18 cellular contexts compared by ENCODE assay signal in genomic region chr12:1880876-1881275, GRCh38. TPM values are rescaled to one million over a fixed set of nuclear protein-coding genes. Genes with fewer than 3 reads are reported as not detected.
DNase-seq lines count a peak whose midpoint lies in the region; ATAC-seq and TF ChIP-seq lines count a peak whose summit lies in the region.
"Had no signal": no experiment of that assay in that cellular context is flagged by ENCODE, and none has a peak within 500 bp of the region (broad histone marks: within the 10 kb centered on the region; RNA-seq: fewer than 3 reads in every experiment).

No MANE protein-coding gene starts in this region.

- TF ChIP-seq CTCF in coronary artery (IDR thresholded peaks at IDR 0.05) (no peak), neural crest cell (conservative IDR thresholded peaks at IDR 0.05) (no peak), hepatocyte (IDR thresholded peaks at IDR 0.05; ENCODE audit: poor library complexity) (no peak)

- no peak for ATAC-seq in HG03460 (IDR thresholded peaks at IDR 0.05; ENCODE audit: unreplicated experiment)
- ATAC-seq: GM12878 had no signal

- H3K27me3 ChIP-seq in hepatocyte = no peaks in the 10 kb centered on the region
- H3K27me3 ChIP-seq: MG63 had no signal

- H3K9me3 ChIP-seq in hepatocyte (ENCODE audit: low read depth) = no peaks in the 10 kb centered on the region
- H3K9me3 ChIP-seq: MG63 had no signal

- DNase-seq in activated CD4-positive, alpha-beta T cell treated with anti-CD3 and anti-CD28 coated beads, Interleukin-2, amount 10 ng/mL, durations not matched to agents 24 days and 14 days = peak; percentile 48
- DNase-seq in activated CD4-positive, alpha-beta T cell treated with anti-CD3 and anti-CD28 coated beads for 4 hours = no peak
- peak; percentile 10 for DNase-seq in D341Med (ENCODE audit: low spot score)
- DNase-seq in coronary artery (ENCODE audit: low spot score) = peak; percentile 46
- no peak for DNase-seq in neural crest cell (ENCODE audit: low read depth, low spot score)
- DNase-seq in hepatocyte (ENCODE audit: low spot score) = no peak
- DNase-seq in putamen (ENCODE audit: low spot score) = no peak
- DNase-seq: C1 segment of cervical spinal cord, DND-41, GDM1, Karpas-422, MG63, NCI-H1092, NCI-H146, NCI-H2227 treated with DMSO at 0.1 percent for 48 hours had no signal

- no peak overlapping the region for H3K4me2 ChIP-seq in hepatocyte

- no peaks in the 10 kb centered on the region for H3K9me2 ChIP-seq in hepatocyte (replicated peaks; ENCODE audit: insufficient read depth)

- H3K27ac Mint-ChIP-seq in activated CD4-positive, alpha-beta T cell treated with anti-CD3 and anti-CD28 coated beads, Interleukin-2, amount 10 ng/mL, durations not matched to agents 24 days and 14 days = no peak overlapping the region
- peak overlapping the region; percentile 31 for H3K27ac Mint-ChIP-seq in neural crest cell (ENCODE audit: unreplicated experiment)

- no peaks in the 10 kb centered on the region for H3K4me1 Mint-ChIP-seq in activated CD4-positive, alpha-beta T cell treated with anti-CD3 and anti-CD28 coated beads, Interleukin-2, amount 10 ng/mL, durations not matched to agents 24 days and 14 days
- peaks cover 4% of the 10 kb centered on the region for H3K4me1 Mint-ChIP-seq in neural crest cell

- no peaks in the 10 kb centered on the region for H4K20me1 ChIP-seq in hepatocyte (ENCODE audit: insufficient read depth, poor library complexity, severe bottlenecking)

- peaks cover 4% of the 10 kb centered on the region for H3K4me1 ChIP-seq in hepatocyte (ENCODE audit: insufficient read depth)

- H3K4me3 Mint-ChIP-seq in activated CD4-positive, alpha-beta T cell treated with anti-CD3 and anti-CD28 coated beads, Interleukin-2, amount 10 ng/mL, durations not matched to agents 24 days and 14 days = no peak overlapping the region
- no peak overlapping the region for H3K4me3 Mint-ChIP-seq in neural crest cell

- H3K36me3 ChIP-seq in hepatocyte (replicated peaks; ENCODE audit: insufficient read depth, low read depth) = no peaks in the 10 kb centered on the region
- H3K36me3 ChIP-seq: MG63 had no signal

- no peak overlapping the region for H3K4me3 ChIP-seq in coronary artery
- H3K4me3 ChIP-seq in hepatocyte = no peak overlapping the region
- H3K4me3 ChIP-seq: GM12878, MG63 had no signal

- no peaks in the 10 kb centered on the region for H3K9me3 Mint-ChIP-seq in activated CD4-positive, alpha-beta T cell treated with anti-CD3 and anti-CD28 coated beads, Interleukin-2, amount 10 ng/mL, durations not matched to agents 24 days and 14 days
- no peaks in the 10 kb centered on the region for H3K9me3 Mint-ChIP-seq in neural crest cell

- no peaks in the 10 kb centered on the region for H3K27me3 Mint-ChIP-seq in activated CD4-positive, alpha-beta T cell treated with anti-CD3 and anti-CD28 coated beads, Interleukin-2, amount 10 ng/mL, durations not matched to agents 24 days and 14 days
- H3K27me3 Mint-ChIP-seq in neural crest cell (ENCODE audit: low read depth) = no peaks in the 10 kb centered on the region

- H2AFZ ChIP-seq in hepatocyte = no peak overlapping the region

- no peaks in the 10 kb centered on the region for H3K36me3 Mint-ChIP-seq in activated CD4-positive, alpha-beta T cell treated with anti-CD3 and anti-CD28 coated beads, Interleukin-2, amount 10 ng/mL, durations not matched to agents 24 days and 14 days (ENCODE audit: low read depth)
- H3K36me3 Mint-ChIP-seq in neural crest cell (ENCODE audit: low read depth) = no peaks in the 10 kb centered on the region

- no peaks in the 10 kb centered on the region for H3K79me2 ChIP-seq in hepatocyte

- intact Hi-C loops in activated CD4-positive, alpha-beta T cell treated with anti-CD3 and anti-CD28 coated beads, Interleukin-2, amount 10 ng/mL, durations not matched to agents 24 days and 14 days (cut with micrococcal nuclease) = no loop called here

- no peak overlapping the region for H3K27ac ChIP-seq in coronary artery
- H3K27ac ChIP-seq in hepatocyte = no peak overlapping the region

- WGBS in hepatocyte (ENCODE audit: low lambda C conversion rate, missing lambda C conversion rate) = 96% methylated on average over 7 of the region's 7 CpGs

RNA-seq across cellular contexts. Expression of gene CACNA2D4, which starts 37.6 kb away (rescaled TPM):
- total RNA-seq in activated CD4-positive, alpha-beta T cell treated with anti-CD3 and anti-CD28 coated beads, Interleukin-2, amount 10 ng/mL, durations not matched to agents 24 days and 14 days = 6.3 and 6.8 TPM in 2 replicates
- 0.72 and 1.3 TPM in 2 replicates for total RNA-seq in neural crest cell
- total RNA-seq in hepatocyte = 1.3 and 4.7 TPM in 2 replicates
- polyA plus RNA-seq in hepatocyte = 2.1 and 5.7 TPM in 2 replicates
- total RNA-seq: A172 had no signal

Comparison
In these comparisons a context has a peak if more than half of its experiments do, and no peak if none do; other contexts are left out.
1. DNase-seq: peak in activated CD4-positive, alpha-beta T cell treated with anti-CD3 and anti-CD28 coated beads, Interleukin-2, amount 10 ng/mL, durations not matched to agents 24 days and 14 days (single experiment), D341Med (single experiment) and coronary artery (single experiment); none in activated CD4-positive, alpha-beta T cell treated with anti-CD3 and anti-CD28 coated beads for 4 hours (0 of 2), neural crest cell (single experiment), hepatocyte (single experiment) and putamen (single experiment).